ENCODE assay signal across 14 cellular contexts in the genomic region with DNA sequence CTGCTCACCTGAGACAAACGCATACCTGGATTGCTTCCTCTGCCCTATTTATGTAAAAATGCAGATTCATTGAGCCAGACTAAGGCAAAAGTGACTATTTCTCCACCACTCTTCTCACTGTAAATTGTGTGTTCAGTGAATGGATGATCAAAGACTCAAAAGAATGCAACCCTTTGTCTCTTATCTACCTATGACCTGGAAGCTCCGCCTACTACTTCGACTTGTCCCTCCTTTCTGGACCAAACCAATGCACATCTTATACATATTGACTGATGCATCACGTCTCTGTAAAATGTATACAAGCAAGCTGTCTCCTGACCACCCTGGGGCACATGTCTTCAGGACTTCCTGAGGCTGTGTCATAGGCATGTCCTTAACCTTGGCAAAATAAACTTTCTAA.
"Had no signal": no experiment of that assay in that cellular context is flagged by ENCODE, and none has a peak within 500 bp of the region (broad histone marks: within the 10 kb centered on the region; RNA-seq: fewer than 3 reads in every experiment).

No MANE protein-coding gene starts in this region.

- H3K9me3 ChIP-seq: mucosa of descending colon, sigmoid colon, suprapubic skin had no signal

- H3K27me3 ChIP-seq: sigmoid colon, suprapubic skin had no signal

- H3K4me3 Mint-ChIP-seq: natural killer cell had no signal

- H3K36me3 ChIP-seq: sigmoid colon, suprapubic skin had no signal

- H3K4me1 ChIP-seq: suprapubic skin had no signal

- H3K4me3 ChIP-seq: mucosa of descending colon, sigmoid colon, suprapubic skin had no signal

- H3K27ac ChIP-seq: suprapubic skin had no signal

- H3K9me3 Mint-ChIP-seq: natural killer cell had no signal

- H3K4me1 Mint-ChIP-seq: natural killer cell had no signal

- DNase-seq: activated CD4-positive, alpha-beta T cell treated with anti-CD3 and anti-CD28 coated beads, Interleukin-2, amount 50 U/mL, for 4 hours; activated CD4-positive, CD25-positive, alpha-beta regulatory T cell treated with anti-CD3 and anti-CD28 coated beads, Interleukin-2, amount 50 U/mL, for 72 hours; activated effector memory CD4-positive, alpha-beta T cell treated with anti-CD3 and anti-CD28 coated beads, Interleukin-2, amount 50 U/mL, for 16 hours; activated T-cell treated with anti-CD3 and anti-CD28 coated beads, Interleukin-2, amount 50 U/mL, for 1 hour; glutamatergic neuron; left colon; mucosa of descending colon; natural killer cell; sigmoid colon; stimulated activated CD4-positive, alpha-beta T cell treated with anti-CD3 and anti-CD28 coated beads, Interleukin-12 subunit alpha, Interleukin-12 subunit beta, amount 100 ng/mL, for 4 hours; stimulated activated naive CD8-positive, alpha-beta T cell treated with anti-CD3 and anti-CD28 coated beads, Interleukin-15, Interleukin-2, amounts not matched to agents 100 U/mL and 50 U/mL, for 24 hours; T-helper 2 cell had no signal

- H3K27ac Mint-ChIP-seq: activated naive CD4-positive, alpha-beta T cell treated with anti-CD3 and anti-CD28 coated beads, Interleukin-2, amount 50 U/mL, for 72 hours; natural killer cell had no signal

- H3K36me3 Mint-ChIP-seq: natural killer cell had no signal
